Comparison of ENCODE assay signal across 9 cellular contexts in the genomic region with DNA sequence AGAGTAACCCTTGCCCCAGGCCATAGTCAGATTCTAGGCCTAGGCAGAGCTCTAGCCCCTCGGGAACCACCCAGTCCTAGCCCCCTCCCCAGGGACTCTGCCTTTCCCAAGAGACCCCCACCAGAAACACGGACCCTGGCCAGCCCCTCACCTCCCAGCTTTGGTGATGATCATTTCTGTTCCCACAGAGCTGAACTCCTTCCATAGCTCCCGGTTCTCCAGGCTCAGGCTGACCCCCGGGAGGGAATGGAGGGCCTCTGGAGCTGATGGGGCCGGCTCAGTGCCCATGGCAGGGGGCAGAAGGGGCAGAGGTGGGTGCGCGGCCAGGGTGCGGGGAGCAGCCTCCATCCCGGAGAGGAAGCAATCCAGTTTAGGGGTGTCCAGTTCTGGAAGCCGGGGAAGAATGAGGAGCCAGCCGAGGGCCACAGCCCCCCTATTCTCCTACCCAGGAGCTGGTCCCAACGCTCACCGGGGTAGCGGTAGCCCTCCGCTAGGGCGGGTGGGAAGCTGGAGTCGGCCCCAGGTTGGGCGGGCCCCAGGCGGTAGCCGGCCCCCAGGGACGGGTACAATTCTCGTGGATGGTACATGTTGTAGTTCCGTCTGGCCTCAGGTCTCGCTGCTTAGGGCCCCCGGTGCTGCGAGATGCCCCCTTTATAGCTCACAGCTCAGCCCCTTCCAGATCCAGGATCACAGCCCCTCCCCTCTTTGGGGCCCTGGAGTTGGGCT. TPM values are rescaled to one million over a fixed set of nuclear protein-coding genes. Genes with fewer than 3 reads are reported as not detected.
A peak's percentile ranks its signal among the peaks of the same experiment; 100 is the strongest.
DNase-seq lines count a peak whose midpoint lies in the region; ATAC-seq, FAIRE-seq and TF ChIP-seq lines count a peak whose summit lies in the region.
"Had no signal": no experiment of that assay in that cellular context is flagged by ENCODE, and none has a peak within 500 bp of the region (broad histone marks: within the 10 kb centered on the region; RNA-seq: fewer than 3 reads in every experiment).

No MANE protein-coding gene starts in this region.

- H3K4me3 Mint-ChIP-seq in activated T-cell treated with anti-CD3 and anti-CD28 coated beads, Interleukin-2, amount 50 U/mL, for 4 hours: peak overlapping the region; percentile 45
- peak overlapping the region; percentile 57 for H3K4me3 Mint-ChIP-seq in astrocyte (ENCODE audit: unreplicated experiment)
- H3K4me3 Mint-ChIP-seq in mesothelial cell of epicardium: peak overlapping the region; percentile 47

- no peak for ATAC-seq in activated T-cell treated with anti-CD3 and anti-CD28 coated beads, Interleukin-2, amount 50 U/mL, for 4 hours
- ATAC-seq in GM21447 (IDR thresholded peaks at IDR 0.05; ENCODE audit: unreplicated experiment): no peak
- ATAC-seq in HG03469 (IDR thresholded peaks at IDR 0.05; ENCODE audit: unreplicated experiment): no peak

- no peak overlapping the region for H3K27ac Mint-ChIP-seq in astrocyte (ENCODE audit: unreplicated experiment)
- H3K27ac Mint-ChIP-seq in mesothelial cell of epicardium: no peak overlapping the region

- no peaks in the 10 kb centered on the region for H4K20me1 ChIP-seq in astrocyte (ENCODE audit: insufficient read depth, low read length)

- H3K9me3 Mint-ChIP-seq in activated T-cell treated with anti-CD3 and anti-CD28 coated beads, Interleukin-2, amount 50 U/mL, for 4 hours: no peaks in the 10 kb centered on the region
- H3K9me3 Mint-ChIP-seq in astrocyte (ENCODE audit: unreplicated experiment) (peaks cover 2% of the 10 kb centered on the region), mesothelial cell of epicardium (no peaks in the 10 kb centered on the region)

- 59 to 71% methylated on average over 14 to 26 of the region's 26 CpGs for WGBS in tibial nerve, 2 donors

- FAIRE-seq in astrocyte (lab: Jason Lieb, UNC): no peak

- no peaks in the 10 kb centered on the region for H3K27me3 Mint-ChIP-seq in activated T-cell treated with anti-CD3 and anti-CD28 coated beads, Interleukin-2, amount 50 U/mL, for 4 hours (ENCODE audit: low read depth)
- H3K27me3 Mint-ChIP-seq in astrocyte (ENCODE audit: low read depth, unreplicated experiment) (no peaks in the 10 kb centered on the region), mesothelial cell of epicardium (ENCODE audit: low read depth) (no peaks in the 10 kb centered on the region)

- no peak overlapping the region for H3K27ac ChIP-seq in astrocyte (ENCODE audit: low read depth, low read length)
- H3K27ac ChIP-seq in tibial nerve: peak overlapping the region in 3 of 4 donors; percentile 83 to 90 (median 85)

- TF ChIP-seq POLR2A in tibial nerve (IDR thresholded peaks at IDR 0.05): no peak

- no peak overlapping the region for H3K9ac ChIP-seq in astrocyte (ENCODE audit: low read length)

- peaks cover 47% of the 10 kb centered on the region for H3K4me1 Mint-ChIP-seq in activated T-cell treated with anti-CD3 and anti-CD28 coated beads, Interleukin-2, amount 50 U/mL, for 4 hours (ENCODE audit: low read depth)
- H3K4me1 Mint-ChIP-seq in astrocyte (ENCODE audit: low read depth, unreplicated experiment) (peaks cover 14% of the 10 kb centered on the region), mesothelial cell of epicardium (peaks cover 30% of the 10 kb centered on the region)

- peak overlapping the region; percentile 14 for H3K4me2 ChIP-seq in astrocyte (ENCODE audit: low read length)

- no peak for TF ChIP-seq EP300 in tibial nerve (IDR thresholded peaks at IDR 0.05)

- H3K4me3 ChIP-seq in astrocyte (ENCODE audit: insufficient read depth, low read depth, low read length): no peak overlapping the region
- peak overlapping the region in 1 of 4 donors; percentile 65 for H3K4me3 ChIP-seq in tibial nerve

- no peak for DNase-seq in activated T-cell treated with anti-CD3 and anti-CD28 coated beads, Interleukin-2, amount 50 U/mL, for 4 hours
- no peak for DNase-seq in activated T-cell treated with anti-CD3 and anti-CD28 coated beads, Interleukin-2, amount 50 U/mL, for 1 hour
- DNase-seq in astrocyte (ENCODE audit: low read depth) (no peak), mesothelial cell of epicardium (ENCODE audit: low spot score in 2 of 2, unreplicated experiment in 2 of 2) (no peak), tibial nerve (ENCODE audit: low spot score in 2 of 2) (no peak), NCI-H446 (lab: John Stamatoyannopoulos, UW) (no peak)
- DNase-seq: OCI-M1 had no signal

- H3K36me3 Mint-ChIP-seq in activated T-cell treated with anti-CD3 and anti-CD28 coated beads, Interleukin-2, amount 50 U/mL, for 4 hours (ENCODE audit: insufficient read depth): peaks cover 7% of the 10 kb centered on the region
- H3K36me3 Mint-ChIP-seq in astrocyte (ENCODE audit: low read depth, unreplicated experiment): peaks cover 14% of the 10 kb centered on the region
- peaks cover 13% of the 10 kb centered on the region for H3K36me3 Mint-ChIP-seq in mesothelial cell of epicardium

- H3K4me1 ChIP-seq in astrocyte (ENCODE audit: insufficient read depth, low read length) (peaks cover 24% of the 10 kb centered on the region), tibial nerve (peaks cover 0 to 63% (median 32%) of the 10 kb centered on the region in 4 donors)

- TF ChIP-seq CTCF in astrocyte (IDR thresholded peaks at IDR 0.05; ENCODE audit: insufficient read depth, low read depth, low read length): no peak
- TF ChIP-seq CTCF in mesothelial cell of epicardium (IDR thresholded peaks at IDR 0.05; ENCODE audit: unreplicated experiment): no peak
- TF ChIP-seq CTCF in tibial nerve (IDR thresholded peaks at IDR 0.05): no peak

- no peak overlapping the region for H2AFZ ChIP-seq in astrocyte (ENCODE audit: low read depth, low read length)

- H3K36me3 ChIP-seq in astrocyte (ENCODE audit: insufficient read depth, low read length) (no peaks in the 10 kb centered on the region), tibial nerve (peaks cover 5 to 41% (median 5%) of the 10 kb centered on the region in 3 donors)

- peaks cover 3% of the 10 kb centered on the region for H3K79me2 ChIP-seq in astrocyte (ENCODE audit: insufficient read depth, low read length)

- no peaks in the 10 kb centered on the region for H3K27me3 ChIP-seq in astrocyte (ENCODE audit: insufficient read depth, low read length)
- no peaks in the 10 kb centered on the region for H3K27me3 ChIP-seq in tibial nerve

- H3K9me3 ChIP-seq in astrocyte (ENCODE audit: insufficient read depth, low read depth, low read length): no peaks in the 10 kb centered on the region
- no peaks in the 10 kb centered on the region for H3K9me3 ChIP-seq in tibial nerve

RNA-seq across cellular contexts. Expression of a gene that starts 1.0 kb away (rescaled TPM):
- under 1 TPM; 0.33 to 0.87 (median 0.48) TPM for total RNA-seq in activated T-cell treated with anti-CD3 and anti-CD28 coated beads, Interleukin-2, amount 50 U/mL, for 4 hours
- total RNA-seq in astrocyte (0.22 and 0.27 TPM in 2 replicates), mesothelial cell of epicardium (2.3 to 2.7 TPM (median 2.4 TPM) in 3 replicates), tibial nerve (1 to 10 TPM in 1 of 4 donors, under 1 TPM in 2, not detected in 1; 0.66 to 1.5 (median 0.84) TPM)

RNA-seq across cellular contexts. Expression of a gene that starts 5.2 kb away (rescaled TPM):
- total RNA-seq in activated T-cell treated with anti-CD3 and anti-CD28 coated beads, Interleukin-2, amount 50 U/mL, for 4 hours: 1 to 10 TPM; 4.4 to 7.2 (median 6.1) TPM
- 20.5 and 25.2 TPM in 2 replicates for total RNA-seq in astrocyte
- total RNA-seq in mesothelial cell of epicardium: 34.5 to 45.0 TPM (median 36.9 TPM) in 3 replicates
- total RNA-seq in tibial nerve: 100 to 1,000 TPM in 2 of 4 donors, 10 to 100 TPM in 2; 81.9 to 197 (median 122) TPM

RNA-seq across cellular contexts. Expression of a gene that starts 15.0 kb away (rescaled TPM):
- total RNA-seq in activated T-cell treated with anti-CD3 and anti-CD28 coated beads, Interleukin-2, amount 50 U/mL, for 4 hours: 100 to 1,000 TPM; 147 to 164 (median 152) TPM
- 140 TPM in 2 replicates for total RNA-seq in astrocyte
- 102 to 107 TPM (median 105 TPM) in 3 replicates for total RNA-seq in mesothelial cell of epicardium
- total RNA-seq in tibial nerve: 10 to 100 TPM; 21.1 to 54.3 (median 34.3) TPM

RNA-seq across cellular contexts. Expression of a gene that starts 22.6 kb away (rescaled TPM):
- 1 to 10 TPM in 2 of 3 donors, under 1 TPM in 1; 0.76 to 3.3 (median 2.7) TPM for total RNA-seq in activated T-cell treated with anti-CD3 and anti-CD28 coated beads, Interleukin-2, amount 50 U/mL, for 4 hours
- total RNA-seq in astrocyte: 1.8 and 3.6 TPM in 2 replicates
- 10.7 to 11.1 TPM (median 10.8 TPM) in 3 replicates for total RNA-seq in mesothelial cell of epicardium
- total RNA-seq in tibial nerve: 1 to 10 TPM; 2.8 to 5.2 (median 4.6) TPM

RNA-seq across cellular contexts. Expression of a gene that starts 25.2 kb away (rescaled TPM):
- total RNA-seq in activated T-cell treated with anti-CD3 and anti-CD28 coated beads, Interleukin-2, amount 50 U/mL, for 4 hours: 1,000 to 10,000 TPM; 2,101 to 2,362 (median 2,220) TPM
- total RNA-seq in astrocyte (1,795 and 1,830 TPM in 2 replicates), mesothelial cell of epicardium (613 to 624 TPM (median 618 TPM) in 3 replicates), tibial nerve (100 to 1,000 TPM; 474 to 649 (median 487) TPM)
